Comparison of ENCODE assay signal across 17 cellular contexts in genomic region chr14:35289623-35290022, GRCh38. TPM values are rescaled to one million over a fixed set of nuclear protein-coding genes. Genes with fewer than 3 reads are reported as not detected.
DNase-seq lines count a peak whose midpoint lies in the region; ATAC-seq and TF ChIP-seq lines count a peak whose summit lies in the region.
"Had no signal": no experiment of that assay in that cellular context is flagged by ENCODE, and none has a peak within 500 bp of the region (broad histone marks: within the 10 kb centered on the region; RNA-seq: fewer than 3 reads in every experiment).

No MANE protein-coding gene starts in this region.

- H3K36me3 ChIP-seq in cardiac muscle cell (no peaks in the 10 kb centered on the region), heart left ventricle (no peaks in the 10 kb centered on the region), DOHH2 (ENCODE audit: control insufficient read depth, low read length) (peaks cover 36% of the 10 kb centered on the region), subcutaneous abdominal adipose tissue (ENCODE audit: control insufficient read depth in 5 of 5, insufficient read depth in 5 of 5, low read length in 5 of 5) (no peaks in the 10 kb centered on the region), aorta (ENCODE audit: control insufficient read depth in 1 of 2, insufficient read depth in 2 of 2, low read length in 1 of 2) (no peaks in the 10 kb centered on the region)
- H3K36me3 ChIP-seq: Peyer's patch had no signal

- H3K27ac ChIP-seq in cardiac muscle cell (peak overlapping the region; percentile 90), heart left ventricle (no peak overlapping the region), DOHH2 (ENCODE audit: low read depth, low read length) (no peak overlapping the region), subcutaneous abdominal adipose tissue (ENCODE audit: low read depth, low read length) (peak overlapping the region; percentile 26), aorta (ENCODE audit: low read depth in 1 of 2, low read length in 2 of 2) (no peak overlapping the region)
- H3K27ac ChIP-seq: Peyer's patch had no signal

- peaks cover 25% of the 10 kb centered on the region for H3K79me2 ChIP-seq in DOHH2 (ENCODE audit: control insufficient read depth, low read length)

- H3K36me3 Mint-ChIP-seq in activated naive CD8-positive, alpha-beta T cell treated with anti-CD3 and anti-CD28 coated beads, Interleukin-2, amount 50 U/mL, for 24 hours (ENCODE audit: low read depth): peaks cover 9% of the 10 kb centered on the region

- no peaks in the 10 kb centered on the region for H3K9me3 Mint-ChIP-seq in activated naive CD8-positive, alpha-beta T cell treated with anti-CD3 and anti-CD28 coated beads, Interleukin-2, amount 50 U/mL, for 24 hours

- no peak for TF ChIP-seq CTCF in cardiac muscle cell (IDR thresholded peaks at IDR 0.05; ENCODE audit: low read depth, low read length)
- no peak for TF ChIP-seq CTCF in heart left ventricle (IDR thresholded peaks at IDR 0.05)
- TF ChIP-seq CTCF in DOHH2 (IDR thresholded peaks at IDR 0.05; ENCODE audit: low read depth, low read length, poor library complexity, severe bottlenecking): no peak

- H3K27ac Mint-ChIP-seq in activated naive CD8-positive, alpha-beta T cell treated with anti-CD3 and anti-CD28 coated beads, Interleukin-2, amount 50 U/mL, for 24 hours: peak overlapping the region; percentile 29
- H3K27ac Mint-ChIP-seq: B cell had no signal

- H3K9me3 ChIP-seq in cardiac muscle cell (ENCODE audit: low read depth): no peaks in the 10 kb centered on the region
- no peaks in the 10 kb centered on the region for H3K9me3 ChIP-seq in heart left ventricle
- H3K9me3 ChIP-seq in DOHH2 (ENCODE audit: control insufficient read depth, insufficient read depth, low read length): no peaks in the 10 kb centered on the region
- H3K9me3 ChIP-seq in subcutaneous abdominal adipose tissue (ENCODE audit: control insufficient read depth in 5 of 5, low read length in 5 of 5): no peaks in the 10 kb centered on the region
- no peaks in the 10 kb centered on the region for H3K9me3 ChIP-seq in aorta (ENCODE audit: control insufficient read depth, low read length)
- H3K9me3 ChIP-seq: MG63, Peyer's patch had no signal

- no peak for ATAC-seq in heart left ventricle
- ATAC-seq in activated naive CD8-positive, alpha-beta T cell treated with anti-CD3 and anti-CD28 coated beads, Interleukin-2, amount 50 U/mL, for 24 hours: no peak
- ATAC-seq in aorta (ENCODE audit: low FRiP score): no peak

- no peaks in the 10 kb centered on the region for H3K9me2 ChIP-seq in DOHH2 (replicated peaks; ENCODE audit: control insufficient read depth, low read length)

- H4K20me1 ChIP-seq in DOHH2 (ENCODE audit: control insufficient read depth, insufficient read depth, low read depth, low read length): peaks cover 7% of the 10 kb centered on the region

- H3K27me3 Mint-ChIP-seq in activated naive CD8-positive, alpha-beta T cell treated with anti-CD3 and anti-CD28 coated beads, Interleukin-2, amount 50 U/mL, for 24 hours: peaks cover 1% of the 10 kb centered on the region
- H3K27me3 Mint-ChIP-seq: B cell had no signal

- H3F3A ChIP-seq in DOHH2 (ENCODE audit: control insufficient read depth, insufficient read depth): peaks cover 35% of the 10 kb centered on the region

- H3K4me1 ChIP-seq in cardiac muscle cell (ENCODE audit: low read depth) (peaks cover 22% of the 10 kb centered on the region), heart left ventricle (peaks cover 0 to 60% (median 25%) of the 10 kb centered on the region in 12 donors), DOHH2 (ENCODE audit: control insufficient read depth, low read length) (peaks cover 76% of the 10 kb centered on the region), subcutaneous abdominal adipose tissue (ENCODE audit: control insufficient read depth in 5 of 5, insufficient read depth in 5 of 5, low read length in 5 of 5) (peaks cover 0 to 68% (median 60%) of the 10 kb centered on the region in 5 donors), aorta (ENCODE audit: control insufficient read depth in 1 of 2, insufficient read depth in 2 of 2, low read length in 2 of 2) (no peaks in the 10 kb centered on the region)

- no peak for TF ChIP-seq POLR2A in heart left ventricle (IDR thresholded peaks at IDR 0.05)

- H3K4me1 Mint-ChIP-seq in activated naive CD8-positive, alpha-beta T cell treated with anti-CD3 and anti-CD28 coated beads, Interleukin-2, amount 50 U/mL, for 24 hours: peaks cover 73% of the 10 kb centered on the region

- no peak overlapping the region for H3K9ac ChIP-seq in subcutaneous abdominal adipose tissue (ENCODE audit: low read length in 5 of 5)

- no peaks in the 10 kb centered on the region for H3K27me3 ChIP-seq in cardiac muscle cell
- H3K27me3 ChIP-seq in heart left ventricle: no peaks in the 10 kb centered on the region
- H3K27me3 ChIP-seq in DOHH2 (ENCODE audit: control insufficient read depth, low read length): no peaks in the 10 kb centered on the region
- H3K27me3 ChIP-seq in subcutaneous abdominal adipose tissue (ENCODE audit: control insufficient read depth in 5 of 5, insufficient read depth in 4 of 5, low read length in 5 of 5): no peaks in the 10 kb centered on the region
- no peaks in the 10 kb centered on the region for H3K27me3 ChIP-seq in aorta (ENCODE audit: control insufficient read depth in 1 of 2, insufficient read depth in 2 of 2, low read length in 1 of 2)
- H3K27me3 ChIP-seq: MG63, Peyer's patch had no signal

- intact Hi-C loops in heart left ventricle (cut with DNase I) (loop anchor here in 7 of 10 donors (5.0 to 10.0 kb wide), 5 partner anchors 48 to 118 kb away; no protein-coding TSS in a partner anchor), aorta (cut with DNase I) (loop anchor here in 1 of 2 donors (5.0 to 10.0 kb wide), 2 partner anchors 53 to 165 kb away; partner anchors contain the start of genes PPP2R3C and PRORP)

- peak overlapping the region; percentile 89; the same call in 1 of the 2 replicates for H3K4me2 ChIP-seq in DOHH2 (ENCODE audit: low read length)

- peak overlapping the region; percentile 25 for H3K4me3 Mint-ChIP-seq in activated naive CD8-positive, alpha-beta T cell treated with anti-CD3 and anti-CD28 coated beads, Interleukin-2, amount 50 U/mL, for 24 hours

- DNase-seq in cardiac muscle cell (ENCODE audit: low read depth in 1 of 2, low spot score in 1 of 2) (no peak), heart left ventricle (no peak), NAMALWA (ENCODE audit: low spot score) (no peak), aorta (no peak)
- DNase-seq in activated naive CD8-positive, alpha-beta T cell treated with anti-CD3 and anti-CD28 coated beads, Interleukin-2, amount 50 U/mL, for 24 hours: no peak
- DNase-seq in stimulated activated CD4-positive, alpha-beta T cell treated with anti-CD3 and anti-CD28 coated beads, Interleukin-4, amount 100 ng/mL, for 4 hours: no peak
- DNase-seq: ACHN, KBM-7, MG63, NCI-H1105 treated with DMSO at 0.1 percent for 48 hours, NCI-H2029, NCI-H510A, Peyer's patch, Right ventricle myocardium superior had no signal

- H3K4me3 ChIP-seq in cardiac muscle cell (no peak overlapping the region), heart left ventricle (no peak overlapping the region), DOHH2 (ENCODE audit: low read length) (no peak overlapping the region), subcutaneous abdominal adipose tissue (ENCODE audit: low read depth in 1 of 5, low read length in 5 of 5) (no peak overlapping the region), aorta (ENCODE audit: low read length in 2 of 2) (no peak overlapping the region)
- H3K4me3 ChIP-seq: MG63, Peyer's patch had no signal

- WGBS in heart left ventricle, 4 donors: 91 to 95% (median 94%) methylated on average over 3 of the region's 3 CpGs
- WGBS in aorta, 2 donors: 91 to 92% methylated on average over 3 of the region's 3 CpGs

RNA-seq across cellular contexts. Expression of gene PSMA6, which starts 2.6 kb away (rescaled TPM):
- total RNA-seq in cardiac muscle cell: 143 and 221 TPM in 2 replicates
- 296 and 352 TPM in 2 replicates for polyA plus RNA-seq in cardiac muscle cell
- total RNA-seq in heart left ventricle: 100 to 1,000 TPM; 146 to 230 (median 176) TPM
- polyA plus RNA-seq in heart left ventricle: 100 to 1,000 TPM; 123 to 293 TPM
- total RNA-seq in aorta: 100 to 1,000 TPM in 1 of 2 donors, 10 to 100 TPM in 1; 91.6 to 109 TPM
- polyA plus RNA-seq in aorta: 100 to 1,000 TPM in 1 of 2 donors, 10 to 100 TPM in 1; 95.7 to 174 TPM

Comparison
In these comparisons a context has a peak if more than half of its experiments do, and no peak if none do; other contexts are left out.
1. H3K27ac ChIP-seq: peak in cardiac muscle cell (single experiment) and subcutaneous abdominal adipose tissue (single experiment); none in heart left ventricle (0 of 12), DOHH2 (single experiment) and aorta (0 of 2).